9 cellular contexts compared by ENCODE assay signal in genomic region chr15:42084465-42085235, GRCh38. TPM values are rescaled to one million over a fixed set of nuclear protein-coding genes. Genes with fewer than 3 reads are reported as not detected.
DNase-seq lines count a peak whose midpoint lies in the region; ATAC-seq and TF ChIP-seq lines count a peak whose summit lies in the region.
"Had no signal": no experiment of that assay in that cellular context is flagged by ENCODE, and none has a peak within 500 bp of the region (broad histone marks: within the 10 kb centered on the region; RNA-seq: fewer than 3 reads in every experiment).

No MANE protein-coding gene starts in this region.

- H2AK5ac ChIP-seq in H9 (ENCODE audit: insufficient read length, low read length) = no peak overlapping the region

- H2BK20ac ChIP-seq in H9 (ENCODE audit: low read depth, low read length, poor library complexity, severe bottlenecking) = no peak overlapping the region

- no peak overlapping the region for H3K18ac ChIP-seq in H9 (ENCODE audit: insufficient read length, low read depth, low read length)

- H3K36me3 ChIP-seq in SJCRH30 = no peaks in the 10 kb centered on the region
- no peaks in the 10 kb centered on the region for H3K36me3 ChIP-seq in adrenal gland (replicated peaks in 1 of 2)
- H3K36me3 ChIP-seq in cardiac muscle cell = no peaks in the 10 kb centered on the region

- no peaks in the 10 kb centered on the region for H3K23me2 ChIP-seq in H9 (ENCODE audit: insufficient read length, low read depth, low read length, poor library complexity, severe bottlenecking)

- H2BK15ac ChIP-seq in H9 (ENCODE audit: low read depth, low read length) = no peak overlapping the region

- no peaks in the 10 kb centered on the region for H4K20me1 ChIP-seq in H9 (ENCODE audit: control insufficient read depth, insufficient read depth, insufficient read length)

- DNase-seq in H9 (peak; percentile 89), SJCRH30 (peak; percentile 59 to 86), adrenal gland (peak; percentile 67 to 86 (median 77)), cardiac muscle cell (ENCODE audit: low read depth in 1 of 2, low spot score in 1 of 2) (peak; percentile 65 to 77), posterior cingulate gyrus (peak in 8 of 10 donors; percentile 48 to 95 (median 70))

- WGBS in H9 (ENCODE audit: extremely low coverage, insufficient read length, low lambda C conversion rate) = no CpG with 5 or more reads among the region's 29 CpGs
- WGBS in adrenal gland, 4 donors = 22 to 39% (median 26%) methylated on average over 16 to 29 of the region's 29 CpGs

- no peak overlapping the region for H4K8ac ChIP-seq in H9 (replicated peaks; ENCODE audit: insufficient read length, low read depth, low read length)

- H3K9me3 Mint-ChIP-seq in H9 = no peaks in the 10 kb centered on the region; a peak in 1 of 5 replicates
- H3K9me3 Mint-ChIP-seq: IgD-negative memory B cell had no signal

- H3K23ac ChIP-seq in H9 (ENCODE audit: insufficient read length, low read depth, low read length) = no peak overlapping the region

- H3K27me3 ChIP-seq in H9 (ENCODE audit: insufficient read depth, low read length) = no peaks in the 10 kb centered on the region
- H3K27me3 ChIP-seq in SJCRH30 = no peaks in the 10 kb centered on the region
- no peaks in the 10 kb centered on the region for H3K27me3 ChIP-seq in adrenal gland
- H3K27me3 ChIP-seq in cardiac muscle cell = no peaks in the 10 kb centered on the region

- H2BK5ac ChIP-seq in H9 (ENCODE audit: insufficient read length, low read length) = no peak overlapping the region

- no peaks in the 10 kb centered on the region for H3K79me1 ChIP-seq in H9 (ENCODE audit: insufficient read depth, low read depth, low read length, poor library complexity, severe bottlenecking)

- TF ChIP-seq CTCF in C4-2B (conservative IDR thresholded peaks at IDR 0.05) = peak; percentile 98
- TF ChIP-seq CTCF in H9 (conservative IDR thresholded peaks at IDR 0.05) = peak; percentile 92
- peak; percentile 81 to 96 (median 89) for TF ChIP-seq CTCF in adrenal gland (IDR thresholded peaks at IDR 0.05)
- TF ChIP-seq CTCF in cardiac muscle cell (IDR thresholded peaks at IDR 0.05; ENCODE audit: low read depth, low read length) = peak; percentile 85

- H3K9me3 ChIP-seq in H9 (ENCODE audit: control insufficient read depth, low read depth, low read length) (no peaks in the 10 kb centered on the region), SJCRH30 (replicated peaks) (no peaks in the 10 kb centered on the region), adrenal gland (replicated peaks in 1 of 3) (no peaks in the 10 kb centered on the region), cardiac muscle cell (ENCODE audit: low read depth) (no peaks in the 10 kb centered on the region)

- H4K91ac ChIP-seq in H9 (ENCODE audit: insufficient read length, low read depth, low read length) = no peak overlapping the region

- H3K27ac ChIP-seq in C4-2B = no peak overlapping the region
- no peak overlapping the region for H3K27ac ChIP-seq in H9 (ENCODE audit: insufficient read length, low read depth, low read length)
- no peak overlapping the region for H3K27ac ChIP-seq in SJCRH30
- H3K27ac ChIP-seq in adrenal gland = peak overlapping the region in 2 of 5 donors; percentile 13 to 45
- H3K27ac ChIP-seq in cardiac muscle cell = no peak overlapping the region

- H3K4me1 Mint-ChIP-seq in H9 = peaks cover 27 to 30% of the 10 kb centered on the region in 2 experiments

- H2BK12ac ChIP-seq in H9 (ENCODE audit: insufficient read length, low read depth, low read length) = no peak overlapping the region

- no peak overlapping the region for H3K4me3 Mint-ChIP-seq in H9

- H3K79me2 ChIP-seq in H9 (ENCODE audit: insufficient read depth, low read length) = no peaks in the 10 kb centered on the region

- H3K4me1 ChIP-seq in H9 (ENCODE audit: insufficient read depth, low read length) (no peaks in the 10 kb centered on the region; the same call in 1 of the 2 replicates), SJCRH30 (peaks cover 15% of the 10 kb centered on the region), adrenal gland (replicated peaks in 1 of 2) (peaks cover 0 to 9% of the 10 kb centered on the region in 2 donors), cardiac muscle cell (ENCODE audit: low read depth) (no peaks in the 10 kb centered on the region)

- H2AFZ ChIP-seq in H9 (ENCODE audit: low read length) = no peak overlapping the region

- no peak for TF ChIP-seq POLR2A in adrenal gland (IDR thresholded peaks at IDR 0.05)

- no peak overlapping the region for H3K9ac ChIP-seq in H9 (ENCODE audit: extremely low read depth, insufficient read length, low read length)

- no peak overlapping the region for H2BK120ac ChIP-seq in H9 (ENCODE audit: low read depth, low read length, poor library complexity, severe bottlenecking)

- intact Hi-C loops in adrenal gland (cut with DNase I) (no loop called here), posterior cingulate gyrus (cut with DNase I) (no loop called here)

- no peak overlapping the region for H3K4me2 ChIP-seq in H9 (ENCODE audit: insufficient read depth, insufficient read length, low read length)

- no peak for ATAC-seq in GM19397 (IDR thresholded peaks at IDR 0.05; ENCODE audit: unreplicated experiment)
- ATAC-seq in GM21367 (IDR thresholded peaks at IDR 0.05; ENCODE audit: unreplicated experiment) = no peak

- no peaks in the 10 kb centered on the region for H3K36me3 Mint-ChIP-seq in H9 (ENCODE audit: insufficient read depth in 1 of 3, low read depth in 3 of 3)
- H3K36me3 Mint-ChIP-seq: IgD-negative memory B cell had no signal

- H4K5ac ChIP-seq in H9 (ENCODE audit: insufficient read length, low read depth, low read length) = no peak overlapping the region

- H3K14ac ChIP-seq in H9 (ENCODE audit: insufficient read depth, low read length) = no peak overlapping the region; the same call in 1 of the 2 replicates

- H3K56ac ChIP-seq in H9 (ENCODE audit: insufficient read length, low read depth, low read length) = no peak overlapping the region

- no peak overlapping the region for H3T11ph ChIP-seq in H9 (ENCODE audit: low read length)

- no peak overlapping the region for H3K4ac ChIP-seq in H9 (ENCODE audit: low read depth, low read length)

- H3K4me3 ChIP-seq in SJCRH30 (no peak overlapping the region), adrenal gland (no peak overlapping the region), cardiac muscle cell (no peak overlapping the region)

- peaks cover 6% of the 10 kb centered on the region for H3K27me3 Mint-ChIP-seq in H9 (ENCODE audit: low read depth)

- no peak overlapping the region; a peak in 1 of 7 replicates for H3K27ac Mint-ChIP-seq in H9

RNA-seq across cellular contexts. Expression of gene PLA2G4D, which starts 9.7 kb away (rescaled TPM):
- total RNA-seq in H9 (2021) = 0.33 TPM in 1 of 2 replicates, not detected in the other
- not detected in 2 replicates for total RNA-seq in SJCRH30 (2014; rRNA removed; shearing (Covaris generic))
- total RNA-seq in adrenal gland = 1 to 10 TPM in 1 of 8 donors, under 1 TPM in 5, not detected in 2; 0.10 to 1.0 (median 0.23) TPM
- 1 to 10 TPM in 1 of 3 donors, under 1 TPM in 2; 0.07 to 1.2 (median 0.16) TPM for polyA plus RNA-seq in adrenal gland
- total RNA-seq in cardiac muscle cell = 0.03 TPM in 1 of 2 replicates, not detected in the other
- polyA plus RNA-seq in cardiac muscle cell = 0.16 TPM in 1 of 2 replicates, not detected in the other
- polyA plus RNA-seq: IgD-negative memory B cell had no signal
